14 cellular contexts compared by ENCODE assay signal in genomic region chr15:84752195-84752594, GRCh38. TPM values are rescaled to one million over a fixed set of nuclear protein-coding genes. Genes with fewer than 3 reads are reported as not detected.
A peak's percentile ranks its signal among the peaks of the same experiment; 100 is the strongest.
DNase-seq lines count a peak whose midpoint lies in the region; ATAC-seq and TF ChIP-seq lines count a peak whose summit lies in the region.
"Had no signal": no experiment of that assay in that cellular context is flagged by ENCODE, and none has a peak within 500 bp of the region (broad histone marks: within the 10 kb centered on the region; RNA-seq: fewer than 3 reads in every experiment).

No MANE protein-coding gene starts in this region.

- H3K27ac ChIP-seq in right atrium auricular region (peak overlapping the region; percentile 47 to 52), mucosa of rectum (ENCODE audit: low read depth in 2 of 2, low read length in 2 of 2) (peak overlapping the region; percentile 6 to 38), upper lobe of left lung (peak overlapping the region in 3 of 4 donors; percentile 21 to 60 (median 28)), foreskin keratinocyte (no peak overlapping the region)
- H3K27ac ChIP-seq: BLaER1 had no signal

- H3K36me3 ChIP-seq in right atrium auricular region (no peaks in the 10 kb centered on the region), mucosa of rectum (ENCODE audit: control insufficient read depth in 2 of 2, insufficient read depth in 2 of 2, low read length in 2 of 2) (no peaks in the 10 kb centered on the region), upper lobe of left lung (no peaks in the 10 kb centered on the region)

- no peaks in the 10 kb centered on the region for H3K27me3 Mint-ChIP-seq in activated T-helper 2 cell treated with anti-CD3 and anti-CD28 coated beads, Interferon-gamma antibody, Interleukin-2, Interleukin-4, amounts not matched to agents 10 μg/mL and 5 μg/mL and 100 μg/mL, durations not matched to agents 14 hours and 24 hours and 36 hours (ENCODE audit: low read depth)

- TF ChIP-seq POLR2A in upper lobe of left lung (IDR thresholded peaks at IDR 0.05), result no peak

- no peak overlapping the region for H3K9ac ChIP-seq in mucosa of rectum (ENCODE audit: low read depth in 1 of 2, low read length in 2 of 2)
- H3K9ac ChIP-seq: BLaER1 had no signal

- peaks cover 0 to 66% of the 10 kb centered on the region in 2 donors for H3K4me1 ChIP-seq in right atrium auricular region
- peaks cover 38 to 50% of the 10 kb centered on the region in 2 donors for H3K4me1 ChIP-seq in mucosa of rectum (ENCODE audit: control insufficient read depth in 2 of 2, insufficient read depth in 2 of 2, low read length in 2 of 2)
- H3K4me1 ChIP-seq in upper lobe of left lung, result peaks cover 34 to 77% (median 42%) of the 10 kb centered on the region in 4 donors
- peaks cover 4% of the 10 kb centered on the region for H3K4me1 ChIP-seq in foreskin keratinocyte

- H3K9me3 ChIP-seq in right atrium auricular region, result no peaks in the 10 kb centered on the region
- H3K9me3 ChIP-seq in mucosa of rectum (ENCODE audit: control insufficient read depth in 2 of 2, low read length in 2 of 2), result no peaks in the 10 kb centered on the region
- H3K9me3 ChIP-seq in upper lobe of left lung, result no peaks in the 10 kb centered on the region
- H3K9me3 ChIP-seq: BLaER1 had no signal

- no peak overlapping the region for H3K4me3 Mint-ChIP-seq in activated T-helper 2 cell treated with anti-CD3 and anti-CD28 coated beads, Interferon-gamma antibody, Interleukin-2, Interleukin-4, amounts not matched to agents 10 μg/mL and 5 μg/mL and 100 μg/mL, durations not matched to agents 14 hours and 24 hours and 36 hours (ENCODE audit: low read depth)
- H3K4me3 Mint-ChIP-seq: GM23338 had no signal

- H3K4me3 ChIP-seq in right atrium auricular region (no peak overlapping the region), mucosa of rectum (ENCODE audit: low read length in 2 of 2) (no peak overlapping the region), upper lobe of left lung (no peak overlapping the region)
- H3K4me3 ChIP-seq: BLaER1, GM23338 had no signal

- 94 to 95% methylated on average over 1 of the region's 1 CpG for WGBS in upper lobe of left lung, 2 donors

- DNase-seq in right atrium auricular region (ENCODE audit: low spot score) (no peak), Right ventricle myocardium superior (no peak), upper lobe of left lung (no peak), foreskin keratinocyte (no peak), NCI-H69 (lab: John Stamatoyannopoulos, UW) (no peak), dermis blood vessel endothelial cell (no peak)
- DNase-seq in activated T-helper 2 cell treated with anti-CD3 and anti-CD28 coated beads, Interferon-gamma antibody, Interleukin-2, Interleukin-4, amounts not matched to agents 10 μg/mL and 5 μg/mL and 100 μg/mL, durations not matched to agents 14 hours and 24 hours and 36 hours (ENCODE audit: low spot score), result no peak
- DNase-seq: activated gamma-delta T cell treated with Interleukin-2 at 50 U/mL for 16 hours; stimulated activated CD4-positive, alpha-beta T cell treated with anti-CD3 and anti-CD28 coated beads, Interleukin-15, amount 100 ng/mL, for 24 hours; stimulated activated naive CD4-positive, alpha-beta T cell; WERI-Rb-1 had no signal

- no peak for TF ChIP-seq CTCF in right atrium auricular region (IDR thresholded peaks at IDR 0.05)
- no peak for TF ChIP-seq CTCF in upper lobe of left lung (IDR thresholded peaks at IDR 0.05)
- TF ChIP-seq CTCF in foreskin keratinocyte (conservative IDR thresholded peaks at IDR 0.05), result no peak

- peaks cover 43% of the 10 kb centered on the region for H3K36me3 Mint-ChIP-seq in activated T-helper 2 cell treated with anti-CD3 and anti-CD28 coated beads, Interferon-gamma antibody, Interleukin-2, Interleukin-4, amounts not matched to agents 10 μg/mL and 5 μg/mL and 100 μg/mL, durations not matched to agents 14 hours and 24 hours and 36 hours (ENCODE audit: low read depth)

- no peaks in the 10 kb centered on the region for H3K9me3 Mint-ChIP-seq in activated T-helper 2 cell treated with anti-CD3 and anti-CD28 coated beads, Interferon-gamma antibody, Interleukin-2, Interleukin-4, amounts not matched to agents 10 μg/mL and 5 μg/mL and 100 μg/mL, durations not matched to agents 14 hours and 24 hours and 36 hours
- H3K9me3 Mint-ChIP-seq: GM23338 had no signal

- TF ChIP-seq EP300 in upper lobe of left lung (IDR thresholded peaks at IDR 0.05), result no peak

- intact Hi-C loops in Right ventricle myocardium superior (cut with DNase I), result no loop called here
- intact Hi-C loops in activated T-helper 2 cell treated with anti-CD3 and anti-CD28 coated beads, Interferon-gamma antibody, Interleukin-2, Interleukin-4, amounts not matched to agents 10 μg/mL and 5 μg/mL and 100 μg/mL, durations not matched to agents 14 hours and 24 hours and 36 hours (cut with micrococcal nuclease), result no loop called here

- H3K27ac Mint-ChIP-seq in activated T-helper 2 cell treated with anti-CD3 and anti-CD28 coated beads, Interferon-gamma antibody, Interleukin-2, Interleukin-4, amounts not matched to agents 10 μg/mL and 5 μg/mL and 100 μg/mL, durations not matched to agents 14 hours and 24 hours and 36 hours, result peak overlapping the region; percentile 8
- H3K27ac Mint-ChIP-seq: GM23338 had no signal

- no peak for ATAC-seq in Right ventricle myocardium superior (ENCODE audit: poor library complexity)
- no peak for ATAC-seq in upper lobe of left lung (ENCODE audit: low FRiP score in 2 of 2)
- ATAC-seq in foreskin keratinocyte, result no peak
- ATAC-seq: GM23338 had no signal

- peaks cover 48% of the 10 kb centered on the region for H3K4me1 Mint-ChIP-seq in activated T-helper 2 cell treated with anti-CD3 and anti-CD28 coated beads, Interferon-gamma antibody, Interleukin-2, Interleukin-4, amounts not matched to agents 10 μg/mL and 5 μg/mL and 100 μg/mL, durations not matched to agents 14 hours and 24 hours and 36 hours (ENCODE audit: low read depth)

- H3K27me3 ChIP-seq in right atrium auricular region (no peaks in the 10 kb centered on the region), mucosa of rectum (ENCODE audit: control insufficient read depth in 2 of 2, insufficient read depth in 2 of 2, low read length in 2 of 2) (no peaks in the 10 kb centered on the region), upper lobe of left lung (no peaks in the 10 kb centered on the region), foreskin keratinocyte (no peaks in the 10 kb centered on the region)
- H3K27me3 ChIP-seq: BLaER1 had no signal

RNA-seq across cellular contexts. Expression of gene ZNF592, which starts 3.8 kb away (rescaled TPM):
- total RNA-seq in right atrium auricular region (10 to 100 TPM in 1 of 2 donors, 1 to 10 TPM in 1; 9.7 to 18.4 TPM), Right ventricle myocardium superior (16.3 TPM), upper lobe of left lung (10 to 100 TPM; 22.5 to 35.2 (median 26.7) TPM), foreskin keratinocyte (13.1 and 13.5 TPM in 2 replicates), dermis blood vessel endothelial cell (4.9 and 8.7 TPM in 2 replicates)
- 29.3 and 31.3 TPM in 2 replicates for total RNA-seq in activated T-helper 2 cell treated with anti-CD3 and anti-CD28 coated beads, Interferon-gamma antibody, Interleukin-2, Interleukin-4, amounts not matched to agents 10 μg/mL and 5 μg/mL and 100 μg/mL, durations not matched to agents 14 hours and 24 hours and 36 hours
- polyA plus RNA-seq in foreskin keratinocyte, result 5.5 and 6.8 TPM in 2 replicates

RNA-seq across cellular contexts. Expression of gene SEC11A, which starts 36.3 kb away (rescaled TPM):
- total RNA-seq in right atrium auricular region, result 10 to 100 TPM; 79.7 to 81.2 TPM
- 82.5 TPM for total RNA-seq in Right ventricle myocardium superior
- total RNA-seq in activated T-helper 2 cell treated with anti-CD3 and anti-CD28 coated beads, Interferon-gamma antibody, Interleukin-2, Interleukin-4, amounts not matched to agents 10 μg/mL and 5 μg/mL and 100 μg/mL, durations not matched to agents 14 hours and 24 hours and 36 hours, result 115 and 117 TPM in 2 replicates
- 100 to 1,000 TPM in 4 of 6 donors, 10 to 100 TPM in 2; 38.8 to 164 (median 116) TPM for total RNA-seq in upper lobe of left lung
- total RNA-seq in foreskin keratinocyte, result 127 and 135 TPM in 2 replicates
- 141 and 143 TPM in 2 replicates for polyA plus RNA-seq in foreskin keratinocyte
- total RNA-seq in dermis blood vessel endothelial cell, result 256 and 280 TPM in 2 replicates
